2 cellular contexts compared by ENCODE assay signal in genomic region chr7:120587281-120587680, GRCh38.
TF ChIP-seq lines count a peak whose summit lies in the region.

No MANE protein-coding gene starts in this region.

TF ChIP-seq in GM12878, 131 proteins besides CTCF, POLR2A, EP300 and RAD21:
- TF ChIP-seq NFIC (IDR thresholded peaks at IDR 0.05; ENCODE audit: low read depth, low read length) (peak; percentile 67; the same call in 1 of the 2 replicates), JUNB (IDR thresholded peaks at IDR 0.05) (peak; percentile 59), HDAC2 (IDR thresholded peaks at IDR 0.05) (no peak), RUNX3 (IDR thresholded peaks at IDR 0.05; ENCODE audit: low read length) (peak; percentile 84), TCF7 (IDR thresholded peaks at IDR 0.05; ENCODE audit: borderline replicate concordance) (peak; percentile 89)

TF ChIP-seq in H1, 55 proteins besides CTCF, POLR2A, EP300 and RAD21:
- no peak for TF ChIP-seq ASH2L (IDR thresholded peaks at IDR 0.05; ENCODE audit: low read length)
- no peak for TF ChIP-seq BCL11A (IDR thresholded peaks at IDR 0.05; ENCODE audit: low read depth in 2 of 2, low read length in 2 of 2)
- TF ChIP-seq SP1 (IDR thresholded peaks at IDR 0.05; ENCODE audit: low read depth, low read length), result no peak
- TF ChIP-seq MAFK (IDR thresholded peaks at IDR 0.05; ENCODE audit: low read depth, low read length), result no peak
- no peak for TF ChIP-seq JUN (IDR thresholded peaks at IDR 0.05; ENCODE audit: low read depth, low read length)
- TF ChIP-seq TCF12 (IDR thresholded peaks at IDR 0.05; ENCODE audit: low read depth, low read length), result no peak
